In genomic region chr10:79627075-79627474, GRCh38 we compare ENCODE assay signal across 15 cellular contexts. TPM values are rescaled to one million over a fixed set of nuclear protein-coding genes. Genes with fewer than 3 reads are reported as not detected.
DNase-seq lines count a peak whose midpoint lies in the region; ATAC-seq and TF ChIP-seq lines count a peak whose summit lies in the region.
"Had no signal": no experiment of that assay in that cellular context is flagged by ENCODE, and none has a peak within 500 bp of the region (broad histone marks: within the 10 kb centered on the region; RNA-seq: fewer than 3 reads in every experiment).

No MANE protein-coding gene starts in this region.

- no peak overlapping the region for H3K4me3 Mint-ChIP-seq in mesothelial cell of epicardium
- H3K4me3 Mint-ChIP-seq: CD4-positive, alpha-beta memory T cell had no signal

- H3K27me3 Mint-ChIP-seq in mesothelial cell of epicardium (ENCODE audit: low read depth) = peaks cover 24% of the 10 kb centered on the region

- H3K27me3 ChIP-seq in upper lobe of right lung = no peaks in the 10 kb centered on the region
- H3K27me3 ChIP-seq: BE2C had no signal

- H3K27ac Mint-ChIP-seq in mesothelial cell of epicardium = no peak overlapping the region
- H3K27ac Mint-ChIP-seq: CD4-positive, alpha-beta memory T cell had no signal

- ATAC-seq in upper lobe of right lung = peak; percentile 85
- ATAC-seq: A549, GM12878, HCT116 had no signal

- intact Hi-C loops in upper lobe of right lung (cut with DNase I) = no loop called here

- no peak overlapping the region for H3K4me3 ChIP-seq in upper lobe of right lung
- H3K4me3 ChIP-seq: A549, GM12878 had no signal

- H3K27ac ChIP-seq in upper lobe of right lung = no peak overlapping the region
- H3K27ac ChIP-seq: A549, C4-2B, HL-60 had no signal

- DNase-seq in NCI-H748 (lab: John Stamatoyannopoulos, UW; ENCODE audit: unreplicated experiment) (peak; percentile 7), NCI-H748 treated with DMSO at 0.1 percent for 48 hours (lab: John Stamatoyannopoulos, UW) (no peak), DMS53 (lab: John Stamatoyannopoulos, UW) (peak; percentile 93), dedifferentiated amniotic fluid mesenchymal stem cell (ENCODE audit: extremely low spot score) (peak; percentile 9), upper lobe of right lung (no peak), mesothelial cell of epicardium (ENCODE audit: low spot score in 2 of 2, unreplicated experiment in 2 of 2) (no peak), GM03348 (ENCODE audit: low spot score) (no peak)
- DNase-seq: BE2C; CD4-positive, alpha-beta memory T cell had no signal

- H3K36me3 ChIP-seq in upper lobe of right lung = no peaks in the 10 kb centered on the region
- H3K36me3 ChIP-seq: BE2C had no signal

- H3K9me3 Mint-ChIP-seq in mesothelial cell of epicardium = peaks cover 23% of the 10 kb centered on the region

- H3K4me1 ChIP-seq in upper lobe of right lung = no peaks in the 10 kb centered on the region
- H3K4me1 ChIP-seq: BE2C had no signal

- no peaks in the 10 kb centered on the region for H3K9me3 ChIP-seq in upper lobe of right lung
- H3K9me3 ChIP-seq: BE2C had no signal

- no peaks in the 10 kb centered on the region for H3K36me3 Mint-ChIP-seq in mesothelial cell of epicardium

- TF ChIP-seq CTCF in upper lobe of right lung (IDR thresholded peaks at IDR 0.05) (no peak), mesothelial cell of epicardium (IDR thresholded peaks at IDR 0.05; ENCODE audit: unreplicated experiment) (no peak)

- H3K4me1 Mint-ChIP-seq in mesothelial cell of epicardium = no peaks in the 10 kb centered on the region
- H3K4me1 Mint-ChIP-seq: CD4-positive, alpha-beta memory T cell had no signal

RNA-seq across cellular contexts. Expression of gene SFTPA1, which starts 16.3 kb away (rescaled TPM):
- 11,191 TPM for total RNA-seq in upper lobe of right lung
- not detected in 3 replicates for total RNA-seq in mesothelial cell of epicardium
- total RNA-seq: CD4-positive, alpha-beta memory T cell; Daoy had no signal

Comparison
In these comparisons a context has a peak if more than half of its experiments do, and no peak if none do; other contexts are left out.
1. DNase-seq: peak in NCI-H748 (single experiment), DMS53 (single experiment) and dedifferentiated amniotic fluid mesenchymal stem cell (single experiment); none in NCI-H748 treated with DMSO at 0.1 percent for 48 hours (single experiment), upper lobe of right lung (single experiment), mesothelial cell of epicardium (0 of 2) and GM03348 (single experiment).
2. RNA of gene SFTPA1, which starts 16.3 kb away (total RNA-seq): 11,191 TPM in upper lobe of right lung (single experiment); not detected in mesothelial cell of epicardium; every median in the first group is over 1,000 times any median in the second.